ENCODE assay signal across 12 cellular contexts in the genomic region with DNA sequence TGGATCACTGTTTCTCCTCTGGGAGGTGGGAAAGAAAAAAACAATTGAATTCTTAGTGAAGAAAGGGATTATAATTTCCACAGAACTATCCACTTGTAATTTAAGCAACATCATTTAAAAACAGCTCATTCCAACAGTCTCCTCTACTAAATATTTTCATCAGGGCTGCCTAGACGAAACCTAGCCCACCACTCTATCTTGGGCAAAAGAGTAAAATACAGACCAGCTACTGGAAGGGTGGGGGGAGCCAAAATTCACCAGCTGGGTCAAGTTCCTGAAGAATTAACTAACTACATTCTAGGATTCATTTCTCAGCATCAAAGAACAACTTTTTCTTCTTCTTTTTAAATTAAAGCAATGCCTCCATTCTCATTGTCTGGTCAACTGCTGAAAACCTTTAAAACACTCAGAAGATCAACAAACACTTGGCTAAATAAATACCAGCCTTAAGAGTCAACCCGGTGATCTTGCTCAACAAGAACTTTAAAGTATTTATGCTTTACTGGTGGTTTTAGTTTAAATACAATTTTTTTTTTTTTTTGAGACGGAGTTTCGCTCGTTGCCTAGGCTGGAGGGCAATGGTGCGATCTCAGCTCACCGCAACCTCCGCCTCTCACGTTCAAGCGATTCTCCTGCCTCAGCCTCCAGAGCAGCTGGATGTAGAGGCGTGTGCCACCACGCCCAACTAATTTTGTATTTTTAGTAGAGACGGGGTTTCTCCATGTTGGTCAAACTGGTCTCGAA. TPM values are rescaled to one million over a fixed set of nuclear protein-coding genes. Genes with fewer than 3 reads are reported as not detected.
DNase-seq lines count a peak whose midpoint lies in the region; ATAC-seq and TF ChIP-seq lines count a peak whose summit lies in the region.
"Had no signal": no experiment of that assay in that cellular context is flagged by ENCODE, and none has a peak within 500 bp of the region (broad histone marks: within the 10 kb centered on the region; RNA-seq: fewer than 3 reads in every experiment).

No MANE protein-coding gene starts in this region.

- 91% methylated on average over 14 of the region's 14 CpGs for WGBS in mammary epithelial cell (ENCODE audit: low coverage, missing lambda C conversion rate)
- 49 to 57% methylated on average over 14 of the region's 14 CpGs for WGBS in thyroid gland, 2 donors

- H3K36me3 Mint-ChIP-seq in MCF 10A (ENCODE audit: insufficient read depth, unreplicated experiment): peaks cover 57% of the 10 kb centered on the region
- peaks cover 30% of the 10 kb centered on the region for H3K36me3 Mint-ChIP-seq in WTC11
- no peaks in the 10 kb centered on the region for H3K36me3 Mint-ChIP-seq in glutamatergic neuron (ENCODE audit: unreplicated experiment)

- H2AFZ ChIP-seq in mammary epithelial cell (ENCODE audit: low read depth, low read length): no peak overlapping the region

- H3K9me3 Mint-ChIP-seq in MCF 10A (ENCODE audit: unreplicated experiment) (peaks cover 2% of the 10 kb centered on the region), WTC11 (no peaks in the 10 kb centered on the region), glutamatergic neuron (ENCODE audit: unreplicated experiment) (peaks cover 1% of the 10 kb centered on the region)

- DNase-seq in MCF 10A (ENCODE audit: unreplicated experiment) (peak; percentile 38), mammary epithelial cell (no peak), WTC11 (ENCODE audit: low spot score) (no peak), glutamatergic neuron (no peak), thyroid gland (no peak), NAMALWA (ENCODE audit: low spot score) (no peak), NCI-H510A treated with DMSO at 0.1 percent for 48 hours (lab: John Stamatoyannopoulos, UW) (no peak)
- no peak for DNase-seq in activated CD8-positive, alpha-beta memory T cell treated with anti-CD3 and anti-CD28 coated beads, Interleukin-2, amount 50 U/mL, for 4 hours
- DNase-seq: central memory CD4-positive, alpha-beta T cell; NK-92 treated with Interleukin-12 subunit alpha and Interleukin-12 subunit beta, amount 100 ng/mL, for 24 hours; spleen had no signal

- H3K4me1 ChIP-seq in mammary epithelial cell (ENCODE audit: insufficient read depth, low read length) (peaks cover 13% of the 10 kb centered on the region), thyroid gland (peaks cover 79 to 88% of the 10 kb centered on the region in 2 donors)

- H3K4me3 Mint-ChIP-seq in MCF 10A (ENCODE audit: unreplicated experiment): no peak overlapping the region
- H3K4me3 Mint-ChIP-seq in WTC11: no peak overlapping the region
- peak overlapping the region; percentile 4 for H3K4me3 Mint-ChIP-seq in glutamatergic neuron (ENCODE audit: unreplicated experiment)

- BruUV-seq in MCF 10A (replicated peaks; lab: Mats Ljungman, UMichigan): no TSS peak
- no TSS peak for BruUV-seq in mammary epithelial cell (replicated peaks; lab: Mats Ljungman, UMichigan)

- CTCF ChIA-PET in MCF 10A (lab: Yijun Ruan, JAX): interaction anchor here (0.6 kb wide), 1 partner anchor 23 kb away, joined by 4 read pairs; no protein-coding TSS in a partner anchor
- CTCF ChIA-PET in mammary epithelial cell (lab: Charles Lee; ENCODE audit: low non-redundant PET): interaction anchor here (0.8 kb wide), 1 partner anchor 25 kb away, joined by 3 read pairs; the partner anchor contains the start of gene KANSL1
- CTCF ChIA-PET in WTC11 (lab: Charles Lee): no interaction called here

- intact Hi-C loops in MCF 10A (cut with micrococcal nuclease) (no loop called here), mammary epithelial cell (cut with micrococcal nuclease) (no loop called here), thyroid gland (cut with DNase I) (no loop called here)

- H3K9me3 ChIP-seq in mammary epithelial cell (replicated peaks; ENCODE audit: insufficient read depth, low read length) (no peaks in the 10 kb centered on the region), thyroid gland (no peaks in the 10 kb centered on the region)
- H3K9me3 ChIP-seq: spleen had no signal

- dilution Hi-C loops in mammary epithelial cell (cut with HindIII; ENCODE audit: low sequenced_read_pairs): no loop called here

- no peak for ATAC-seq in WTC11

- H3K4me3 ChIP-seq in mammary epithelial cell (replicated peaks in 1 of 3; ENCODE audit: insufficient read depth in 1 of 3, low read depth in 2 of 3, low read length in 3 of 3) (no peak overlapping the region), thyroid gland (replicated peaks in 1 of 3) (no peak overlapping the region)
- H3K4me3 ChIP-seq: BLaER1, spleen had no signal

- TF ChIP-seq CTCF in MCF 10A (IDR thresholded peaks at IDR 0.05; ENCODE audit: unreplicated experiment) (no peak), mammary epithelial cell (conservative IDR thresholded peaks at IDR 0.05 in 1 of 2, IDR thresholded peaks at IDR 0.05 in 1 of 2; ENCODE audit: extremely low read depth in 1 of 2, insufficient read depth in 1 of 2, low read depth in 1 of 2, low read length in 2 of 2) (no peak), WTC11 (IDR thresholded peaks at IDR 0.05) (no peak), glutamatergic neuron (IDR thresholded peaks at IDR 0.05; ENCODE audit: partially characterized antibody, unreplicated experiment) (no peak), thyroid gland (IDR thresholded peaks at IDR 0.05) (no peak)

- no peaks in the 10 kb centered on the region for H3K27me3 Mint-ChIP-seq in MCF 10A (ENCODE audit: insufficient read depth, unreplicated experiment)
- H3K27me3 Mint-ChIP-seq in WTC11 (ENCODE audit: low read depth): no peaks in the 10 kb centered on the region; the same call in 1 of the 2 replicates
- H3K27me3 Mint-ChIP-seq in glutamatergic neuron (ENCODE audit: unreplicated experiment): peaks cover 1% of the 10 kb centered on the region

- H3K27ac ChIP-seq in mammary epithelial cell (ENCODE audit: insufficient read depth, low read depth, low read length): no peak overlapping the region
- H3K27ac ChIP-seq in thyroid gland: peak overlapping the region; percentile 11 to 66 (median 61)
- H3K27ac ChIP-seq: BLaER1, spleen had no signal

- H3K79me2 ChIP-seq in mammary epithelial cell (ENCODE audit: insufficient read depth, low read length): peaks cover 98% of the 10 kb centered on the region

- peaks cover 16% of the 10 kb centered on the region for H3K36me3 ChIP-seq in mammary epithelial cell (ENCODE audit: insufficient read depth, low read length)
- H3K36me3 ChIP-seq in thyroid gland: peaks cover 10 to 11% of the 10 kb centered on the region in 2 donors

- H4K20me1 ChIP-seq in mammary epithelial cell (ENCODE audit: insufficient read depth, low read length): peaks cover 7% of the 10 kb centered on the region

- no peak overlapping the region for H3K4me2 ChIP-seq in mammary epithelial cell (ENCODE audit: insufficient read depth, low read depth, low read length)
- H3K4me2 ChIP-seq: BLaER1 had no signal

- no peak overlapping the region for H3K27ac Mint-ChIP-seq in MCF 10A (ENCODE audit: low read depth, unreplicated experiment)
- H3K27ac Mint-ChIP-seq in WTC11: peak overlapping the region; percentile 57
- H3K27ac Mint-ChIP-seq in glutamatergic neuron (ENCODE audit: unreplicated experiment): no peak overlapping the region

- POLR2A ChIA-PET in MCF 10A (lab: Yijun Ruan, JAX) (interaction anchor here (0.7 to 1.7 kb wide), 6 partner anchors 8 to 172 kb away, joined by 3 to 7 read pairs (median 3); partner anchors contain the start of gene KANSL1), WTC11 (lab: Charles Lee) (interaction anchor here (0.6 kb wide), 1 partner anchor 22 kb away, joined by 6 read pairs; no protein-coding TSS in a partner anchor)

- peaks cover 41% of the 10 kb centered on the region for H3K4me1 Mint-ChIP-seq in MCF 10A (ENCODE audit: insufficient read depth, unreplicated experiment)
- H3K4me1 Mint-ChIP-seq in WTC11: peaks cover 54% of the 10 kb centered on the region
- H3K4me1 Mint-ChIP-seq in glutamatergic neuron (ENCODE audit: low read depth, unreplicated experiment): peaks cover 33% of the 10 kb centered on the region

- H3K27me3 ChIP-seq in mammary epithelial cell (ENCODE audit: insufficient read depth, low read length) (no peaks in the 10 kb centered on the region), thyroid gland (no peaks in the 10 kb centered on the region)
- H3K27me3 ChIP-seq: BLaER1, spleen had no signal

- in situ Hi-C loops in mammary epithelial cell (cut with MboI; ENCODE audit: low sequenced_read_pairs in 2 of 2): no loop called here

- no peak for TF ChIP-seq POLR2A in thyroid gland (IDR thresholded peaks at IDR 0.05)

- H3K9ac ChIP-seq in mammary epithelial cell (ENCODE audit: insufficient read depth, low read length): no peak overlapping the region
- H3K9ac ChIP-seq: BLaER1 had no signal

TF ChIP-seq in WTC11, 78 proteins besides CTCF, POLR2A, EP300 and RAD21 (continues in another document):
- no peak for TF ChIP-seq ELF4 (CRISPR knock-in tag; IDR thresholded peaks at IDR 0.05; ENCODE audit: low read depth)
- no peak for TF ChIP-seq ZBTB43 (CRISPR knock-in tag; IDR thresholded peaks at IDR 0.05)

RNA-seq across cellular contexts. Expression of gene KANSL1, which starts 25.2 kb away (rescaled TPM):
- total RNA-seq in MCF 10A (2022): 67.1 and 69.0 TPM in 2 replicates
- 10 to 100 TPM; 54.3 to 56.7 TPM for total RNA-seq in mammary epithelial cell
- 3.1 TPM for polyA plus RNA-seq in mammary epithelial cell
- polyA minus RNA-seq in mammary epithelial cell: 74.6 TPM
- 66.4 to 72.7 TPM (median 68.5 TPM) in 3 replicates for total RNA-seq in WTC11 (2021)
- 191 TPM for total RNA-seq in glutamatergic neuron (ENCODE audit: unreplicated experiment)
- 100 to 1,000 TPM in 3 of 4 donors, 10 to 100 TPM in 1; 90.7 to 209 (median 124) TPM for total RNA-seq in thyroid gland
